Comparison of ENCODE assay signal across 24 cellular contexts in genomic region chr12:123923038-123923437, GRCh38.
"Had no signal": no experiment of that assay in that cellular context is flagged by ENCODE, and none has a peak within 500 bp of the region (broad histone marks: within the 10 kb centered on the region; RNA-seq: fewer than 3 reads in every experiment).

No MANE protein-coding gene starts in this region.

- DNase-seq: naive thymus-derived CD4-positive, alpha-beta T cell; natural killer cell; occipital lobe; ovary; psoas muscle; right cardiac atrium; stimulated activated CD4-positive, alpha-beta T cell treated with anti-CD3 and anti-CD28 coated beads, Interleukin-15, amount 100 ng/mL, for 24 hours; stimulated activated CD4-positive, alpha-beta T cell treated with anti-CD3 and anti-CD28 coated beads, Interleukin-2, amount 100 ng/mL, for 24 hours; stimulated activated CD4-positive, alpha-beta T cell treated with anti-CD3 and anti-CD28 coated beads, Interleukin-2, amount 100 ng/mL, for 48 hours; stimulated activated CD4-positive, alpha-beta T cell treated with anti-CD3 and anti-CD28 coated beads, Interleukin-4, amount 100 ng/mL, for 24 hours; stimulated activated naive B cell treated with anti-CD40 and anti-IgM and Interleukin-4, amounts not matched to agents 10 μg/mL and 1 μg/mL and 100 μg/mL, for 72 hours; stimulated activated naive CD4-positive, alpha-beta T cell treated with Interleukin-2 at 50 U/mL for 16 hours; stomach; thyroid gland; upper lobe of right lung; uterus had no signal

- ATAC-seq: naive thymus-derived CD4-positive, alpha-beta T cell; natural killer cell; psoas muscle; right cardiac atrium; sciatic nerve; stimulated activated effector memory CD8-positive, alpha-beta T cell treated with anti-CD3 and anti-CD28 coated beads, Interleukin-12 subunit alpha, Interleukin-12 subunit beta, amount 100 ng/mL, for 72 hours; stimulated activated naive B cell treated with anti-CD40 and anti-IgM and Interleukin-4, amounts not matched to agents 10 μg/mL and 1 μg/mL and 100 μg/mL, for 72 hours; upper lobe of right lung had no signal

- H3K27ac ChIP-seq: neural progenitor cell, ovary, parathyroid adenoma, psoas muscle, skin epidermis, stomach, thoracic aorta, thyroid gland, tibial nerve, upper lobe of right lung, uterus had no signal

- H3K9me3 ChIP-seq: ovary, psoas muscle, stomach, thoracic aorta, thyroid gland, tibial nerve, upper lobe of right lung, uterus had no signal

- H3K4me1 ChIP-seq: neural progenitor cell, parathyroid adenoma, psoas muscle, stomach, thyroid gland, tibial nerve, upper lobe of right lung, uterus had no signal

- H3K9ac ChIP-seq: neural progenitor cell, parathyroid adenoma had no signal

- H3K4me2 ChIP-seq: neural progenitor cell, smooth muscle cell had no signal

- H3K4me3 ChIP-seq: neural progenitor cell, ovary, psoas muscle, skin epidermis, smooth muscle cell, stomach, thoracic aorta, thyroid gland, tibial nerve, upper lobe of right lung, uterus had no signal

- H3K27me3 ChIP-seq: ovary, thyroid gland, tibial nerve, upper lobe of right lung, uterus had no signal

- H3K36me3 ChIP-seq: neural progenitor cell, ovary, stomach, thoracic aorta, thyroid gland, tibial nerve, upper lobe of right lung, uterus had no signal

- H2AFZ ChIP-seq: neural progenitor cell, parathyroid adenoma had no signal

- H3K79me2 ChIP-seq: parathyroid adenoma had no signal
